Comparison of ENCODE assay signal across 16 cellular contexts in genomic region chr16:82643936-82644630, GRCh38.
"Had no signal": no experiment of that assay in that cellular context is flagged by ENCODE, and none has a peak within 500 bp of the region (broad histone marks: within the 10 kb centered on the region; RNA-seq: fewer than 3 reads in every experiment).

No MANE protein-coding gene starts in this region.

- H3K36me3 ChIP-seq: gastroesophageal sphincter, heart right ventricle, right atrium auricular region, suprapubic skin, WERI-Rb-1 had no signal

- H3K9me3 ChIP-seq: gastroesophageal sphincter, heart right ventricle, right atrium auricular region, suprapubic skin had no signal

- H3K27me3 ChIP-seq: gastroesophageal sphincter, heart right ventricle, right atrium auricular region, suprapubic skin had no signal

- ATAC-seq: activated CD4-positive, alpha-beta T cell treated with anti-CD3 and anti-CD28 coated beads for 36 hours; activated CD8-positive, alpha-beta memory T cell treated with anti-CD3 and anti-CD28 coated beads, Interleukin-2, amount 10 ng/mL, durations not matched to agents 7 days and 5 days; gastroesophageal sphincter had no signal

- H3K4me3 ChIP-seq: dorsolateral prefrontal cortex, gastroesophageal sphincter, heart right ventricle, right atrium auricular region, suprapubic skin had no signal

- H3K27ac ChIP-seq: dorsolateral prefrontal cortex, gastroesophageal sphincter, heart right ventricle, right atrium auricular region, suprapubic skin, WERI-Rb-1 had no signal

- H3K4me1 ChIP-seq: gastroesophageal sphincter, suprapubic skin had no signal

- DNase-seq: activated CD4-positive, alpha-beta memory T cell treated with anti-CD3 and anti-CD28 coated beads for 36 hours; activated CD4-positive, alpha-beta T cell treated with anti-CD3 and anti-CD28 coated beads for 36 hours; activated CD8-positive, alpha-beta memory T cell treated with anti-CD3 and anti-CD28 coated beads, Interleukin-2, amount 10 ng/mL, durations not matched to agents 7 days and 5 days; activated naive CD4-positive, alpha-beta T cell treated with anti-CD3 and anti-CD28 coated beads, Interleukin-2, amount 50 U/mL, for 16 hours; activated T-cell treated with anti-CD3 and anti-CD28 coated beads, Interleukin-2, amount 50 U/mL, for 1 hour; dorsolateral prefrontal cortex; heart right ventricle; kidney glomerular epithelial cell; occipital lobe; small intestine; stimulated activated CD4-positive, alpha-beta T cell treated with anti-CD3 and anti-CD28 coated beads, Interleukin-4, amount 100 ng/mL, for 4 hours; stimulated activated CD8-positive, alpha-beta memory T cell treated with anti-CD3 and anti-CD28 coated beads, Interleukin-4, amount 100 ng/mL, for 48 hours; WERI-Rb-1 had no signal
